In the genomic region with DNA sequence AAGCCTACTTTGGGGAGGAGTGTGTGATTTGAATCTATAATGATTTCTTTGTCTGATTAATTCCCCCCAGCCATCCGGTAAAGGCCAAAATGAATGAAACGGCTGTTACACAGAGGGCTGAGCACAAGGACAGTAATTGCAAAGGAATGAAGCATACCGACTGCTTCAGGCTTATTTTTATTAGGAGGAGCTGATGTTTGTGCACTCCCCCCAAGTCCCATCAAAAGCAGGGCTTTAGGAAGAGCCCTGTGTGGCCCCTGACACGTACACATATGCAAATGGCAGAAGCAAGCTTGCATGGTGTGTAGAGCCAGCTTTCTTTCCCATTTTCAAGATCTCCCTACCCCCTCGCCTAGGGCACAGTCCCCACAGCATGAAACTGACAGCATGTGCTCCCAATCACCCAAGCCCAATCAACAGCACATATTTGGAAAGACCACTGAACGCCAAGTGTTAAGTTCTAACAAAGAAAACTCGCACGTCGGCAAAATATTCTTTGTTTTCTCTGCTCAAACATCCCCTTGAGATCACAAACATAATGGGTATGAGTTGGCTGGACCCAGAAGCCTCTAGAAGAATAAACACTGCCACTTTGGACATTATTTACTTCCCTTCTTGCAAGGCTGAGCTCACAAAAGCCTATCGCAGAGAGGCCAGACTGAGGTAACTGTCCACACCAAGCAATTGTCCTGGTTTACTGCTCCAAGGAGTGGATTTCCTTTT, we compare ENCODE assay signal across 10 cellular contexts.
DNase-seq lines count a peak whose midpoint lies in the region; ATAC-seq and TF ChIP-seq lines count a peak whose summit lies in the region.
"Had no signal": no experiment of that assay in that cellular context is flagged by ENCODE, and none has a peak within 500 bp of the region (broad histone marks: within the 10 kb centered on the region; RNA-seq: fewer than 3 reads in every experiment).

No MANE protein-coding gene starts in this region.

- H3K36me3 ChIP-seq in IMR-90 (ENCODE audit: control insufficient read depth, insufficient read depth, low read length) (no peaks in the 10 kb centered on the region), left lung (no peaks in the 10 kb centered on the region), tibial nerve (no peaks in the 10 kb centered on the region)

- dilution Hi-C loops in IMR-90 (cut with HindIII; ENCODE audit: low sequenced_read_pairs, unreplicated experiment): no loop called here

- peak overlapping the region; percentile 95 for H4K5ac ChIP-seq in IMR-90 (ENCODE audit: low read depth, low read length)

- no peaks in the 10 kb centered on the region for H3K9me3 ChIP-seq in IMR-90 (ENCODE audit: control insufficient read depth, insufficient read depth, low read length)
- H3K9me3 ChIP-seq in left lung: no peaks in the 10 kb centered on the region
- no peaks in the 10 kb centered on the region for H3K9me3 ChIP-seq in tibial nerve

- peak overlapping the region; percentile 70 for H3K9ac ChIP-seq in IMR-90 (ENCODE audit: low read depth, low read length)

- no TSS peak for BruUV-seq in IMR-90 (replicated peaks; lab: Mats Ljungman, UMichigan)

- peak overlapping the region; percentile 99 for H2BK5ac ChIP-seq in IMR-90 (ENCODE audit: low read depth, low read length, poor library complexity, severe bottlenecking)

- peak overlapping the region; percentile 92 for H3K18ac ChIP-seq in IMR-90 (ENCODE audit: low read depth, low read length)

- H3K9me1 ChIP-seq in IMR-90 (ENCODE audit: insufficient read depth, low read length): peaks cover 17% of the 10 kb centered on the region

- peak overlapping the region; percentile 97 for H2BK20ac ChIP-seq in IMR-90 (ENCODE audit: low read depth, low read length)

- H3K4me2 ChIP-seq in IMR-90 (ENCODE audit: low read depth, low read length): peak overlapping the region; percentile 47

- no peaks in the 10 kb centered on the region for H4K20me1 ChIP-seq in IMR-90 (ENCODE audit: insufficient read depth, low read length)

- peak; percentile 92 for ATAC-seq in IMR-90 (ENCODE audit: low read depth)
- peak; percentile 72 for ATAC-seq in left lung
- ATAC-seq in GM21576 (IDR thresholded peaks at IDR 0.05; ENCODE audit: unreplicated experiment): no peak
- ATAC-seq: activated CD8-positive, alpha-beta T cell treated with anti-CD3 and anti-CD28 coated beads for 36 hours had no signal

- peak overlapping the region; percentile 95 for H3K23ac ChIP-seq in IMR-90 (ENCODE audit: low read depth, low read length)

- peak overlapping the region; percentile 94 to 96 for H4K8ac ChIP-seq in IMR-90 (ENCODE audit: low read depth in 2 of 2, low read length in 2 of 2)

- peak overlapping the region; percentile 96 for H2BK15ac ChIP-seq in IMR-90 (ENCODE audit: low read depth, low read length)

- H3K27ac ChIP-seq in IMR-90 (ENCODE audit: insufficient read depth, low read length) (peak overlapping the region; percentile 95), left lung (peak overlapping the region; percentile 55 to 80), tibial nerve (peak overlapping the region; percentile 74 to 93 (median 89))

- in situ Hi-C loops in IMR-90 (cut with MboI; ENCODE audit: low sequenced_read_pairs): no loop called here

- POLR2A ChIA-PET in IMR-90 (lab: Charles Lee; ENCODE audit: unreplicated experiment): interaction anchor here (1.0 to 2.9 kb wide), 6 partner anchors 9 to 243 kb away, joined by 3 to 21 read pairs (median 8); partner anchors contain the start of gene VIM

- H3K36me3 Mint-ChIP-seq in activated naive CD8-positive, alpha-beta T cell treated with anti-CD3 and anti-CD28 coated beads for 36 hours: no peaks in the 10 kb centered on the region

- H3K27ac Mint-ChIP-seq in activated naive CD8-positive, alpha-beta T cell treated with anti-CD3 and anti-CD28 coated beads for 36 hours: no peak overlapping the region
- H3K27ac Mint-ChIP-seq: activated CD8-positive, alpha-beta T cell treated with anti-CD3 and anti-CD28 coated beads for 36 hours had no signal

- peak overlapping the region; percentile 63 for H2AFZ ChIP-seq in IMR-90 (replicated peaks; ENCODE audit: low read length, poor library complexity)

- H3K4me1 ChIP-seq in IMR-90 (ENCODE audit: control insufficient read depth, insufficient read depth, low read length): peaks cover 25% of the 10 kb centered on the region
- H3K4me1 ChIP-seq in left lung: no peaks in the 10 kb centered on the region
- H3K4me1 ChIP-seq in tibial nerve: peaks cover 3 to 67% (median 31%) of the 10 kb centered on the region in 4 donors

- peaks cover 0 to 18% of the 10 kb centered on the region in 2 experiments; a peak in 2 of 4 replicates for H3K79me1 ChIP-seq in IMR-90 (ENCODE audit: low read depth in 1 of 2, low read length in 2 of 2)

- H3K27me3 ChIP-seq in IMR-90 (ENCODE audit: control insufficient read depth, insufficient read depth, low read length): no peaks in the 10 kb centered on the region
- H3K27me3 ChIP-seq in left lung: no peaks in the 10 kb centered on the region
- H3K27me3 ChIP-seq in tibial nerve: no peaks in the 10 kb centered on the region

- peak overlapping the region; percentile 92 for H2AK9ac ChIP-seq in IMR-90 (replicated peaks; ENCODE audit: low read depth, low read length, poor library complexity)

- CTCF ChIA-PET in IMR-90 (lab: Yijun Ruan, JAX): interaction anchor here (0.6 to 1.3 kb wide), 4 partner anchors 12 to 128 kb away, joined by 3 to 4 read pairs (median 4); no protein-coding TSS in a partner anchor

- peak; percentile 22; the same call in 1 of the 2 replicates for TF ChIP-seq RAD21 in IMR-90 (IDR thresholded peaks at IDR 0.05; ENCODE audit: low read length)

- TF ChIP-seq CTCF in IMR-90 (conservative IDR thresholded peaks at IDR 0.05; ENCODE audit: low read depth, low read length) (no peak), left lung (IDR thresholded peaks at IDR 0.05) (no peak), tibial nerve (IDR thresholded peaks at IDR 0.05) (no peak)

- DNase-seq in IMR-90: peak; percentile 88
- peak; percentile 85 for DNase-seq in dermis blood vessel endothelial cell
- DNase-seq in left lung: no peak
- DNase-seq in tibial nerve (ENCODE audit: low spot score in 2 of 2): no peak
- no peak for DNase-seq in NCI-H146 (lab: John Stamatoyannopoulos, UW)
- no peak for DNase-seq in NCI-H187 treated with DMSO at 0.1 percent for 48 hours (lab: John Stamatoyannopoulos, UW)
- DNase-seq in activated naive CD8-positive, alpha-beta T cell treated with anti-CD3 and anti-CD28 coated beads for 36 hours: no peak
- DNase-seq: activated CD8-positive, alpha-beta T cell treated with anti-CD3 and anti-CD28 coated beads for 36 hours; stimulated activated CD4-positive, alpha-beta T cell treated with anti-CD3 and anti-CD28 coated beads, Interleukin-2, amount 100 ng/mL, for 24 hours had no signal

- H3K27me3 Mint-ChIP-seq in activated naive CD8-positive, alpha-beta T cell treated with anti-CD3 and anti-CD28 coated beads for 36 hours: no peaks in the 10 kb centered on the region
- H3K27me3 Mint-ChIP-seq: activated CD8-positive, alpha-beta T cell treated with anti-CD3 and anti-CD28 coated beads for 36 hours had no signal

- H3K4me3 ChIP-seq in IMR-90 (ENCODE audit: insufficient read depth, low read depth, low read length) (no peak overlapping the region), left lung (no peak overlapping the region), tibial nerve (peak overlapping the region in 1 of 4 donors; percentile 7)

- H4K91ac ChIP-seq in IMR-90 (ENCODE audit: insufficient read depth, low read depth, low read length): peak overlapping the region; percentile 100

- TF ChIP-seq EP300 in tibial nerve (IDR thresholded peaks at IDR 0.05): peak in 1 of 2 donors; percentile 88

- no peak overlapping the region for H3K4me3 Mint-ChIP-seq in activated naive CD8-positive, alpha-beta T cell treated with anti-CD3 and anti-CD28 coated beads for 36 hours
- H3K4me3 Mint-ChIP-seq: activated CD8-positive, alpha-beta T cell treated with anti-CD3 and anti-CD28 coated beads for 36 hours had no signal

- H2AK5ac ChIP-seq in IMR-90 (ENCODE audit: low read depth, low read length): peak overlapping the region; percentile 99

- peak overlapping the region; percentile 96 for H3K4ac ChIP-seq in IMR-90 (ENCODE audit: low read depth, low read length)

- H3K14ac ChIP-seq in IMR-90 (replicated peaks; ENCODE audit: low read depth, low read length): peak overlapping the region; percentile 99

- intact Hi-C loops in IMR-90 (cut with micrococcal nuclease): loop anchor here (1.0 to 5.0 kb wide), 3 partner anchors 18 to 241 kb away; partner anchors contain the start of gene VIM
- intact Hi-C loops in left lung (cut with DNase I): no loop called here

- peaks cover 2% of the 10 kb centered on the region for H3K9me3 Mint-ChIP-seq in activated naive CD8-positive, alpha-beta T cell treated with anti-CD3 and anti-CD28 coated beads for 36 hours
- H3K9me3 Mint-ChIP-seq: activated CD8-positive, alpha-beta T cell treated with anti-CD3 and anti-CD28 coated beads for 36 hours had no signal

- 11% methylated on average over 1 of the region's 10 CpGs; no CpG with 5 or more reads in 1 of the 2 experiments for WGBS in IMR-90 (ENCODE audit: extremely low coverage in 2 of 2, insufficient read length in 1 of 2), 2 experiments
- 24 to 31% methylated on average over 10 of the region's 10 CpGs for WGBS in tibial nerve, 2 donors

- no peaks in the 10 kb centered on the region for H3K4me1 Mint-ChIP-seq in activated naive CD8-positive, alpha-beta T cell treated with anti-CD3 and anti-CD28 coated beads for 36 hours

- TF ChIP-seq POLR2A in IMR-90 (IDR thresholded peaks at IDR 0.05; ENCODE audit: low read depth, low read length) (no peak), tibial nerve (IDR thresholded peaks at IDR 0.05) (peak in 1 of 2 donors; percentile 21)

- peak overlapping the region; percentile 97 for H3K56ac ChIP-seq in IMR-90 (ENCODE audit: extremely low read depth, insufficient read depth, low read length)

- H2BK120ac ChIP-seq in IMR-90 (ENCODE audit: low read depth, low read length): peak overlapping the region; percentile 97

TF ChIP-seq in IMR-90, 13 proteins besides CTCF, POLR2A, EP300 and RAD21:
- TF ChIP-seq CEBPB (IDR thresholded peaks at IDR 0.05; ENCODE audit: low read depth, low read length) (no peak), MAFK (IDR thresholded peaks at IDR 0.05; ENCODE audit: low read depth, low read length) (0 out of 2 replicates have a peak, but pooled peaks have one; percentile 14), FOS (IDR thresholded peaks at IDR 0.05; ENCODE audit: low read depth, low read length) (peak; percentile 32; the same call in 1 of the 2 replicates), CHD1 (IDR thresholded peaks at IDR 0.05; ENCODE audit: low read depth, low read length) (no peak), RFX5 (IDR thresholded peaks at IDR 0.05; ENCODE audit: low read depth, low read length) (no peak)

Comparison
In these comparisons a context has a peak if more than half of its experiments do, and no peak if none do; other contexts are left out.
1. DNase-seq: peak in IMR-90 (single experiment) and dermis blood vessel endothelial cell (single experiment); none in left lung (0 of 2), tibial nerve (0 of 2), NCI-H146 (single experiment), NCI-H187 treated with DMSO at 0.1 percent for 48 hours (single experiment) and activated naive CD8-positive, alpha-beta T cell treated with anti-CD3 and anti-CD28 coated beads for 36 hours (single experiment).
2. Peak in every context shown above with its lines, with median percentiles within 50 percentile points of each other: H3K27ac ChIP-seq.